ENCODE assay signal across 8 cellular contexts in genomic region chr15:91867581-91868026, GRCh38. TPM values are rescaled to one million over a fixed set of nuclear protein-coding genes. Genes with fewer than 3 reads are reported as not detected.
DNase-seq lines count a peak whose midpoint lies in the region; ATAC-seq, FAIRE-seq and TF ChIP-seq lines count a peak whose summit lies in the region.

No MANE protein-coding gene starts in this region.

- CTCF ChIA-PET in MCF 10A (lab: Yijun Ruan, JAX): interaction anchor here (0.6 to 4.1 kb wide), 28 partner anchors 13 to 847 kb away, joined by 3 to 24 read pairs (median 4); partner anchors contain the start of gene SLCO3A1

- intact Hi-C loops in MCF 10A (cut with micrococcal nuclease): loop anchor here (1.0 kb wide), 2 partner anchors 23 to 75 kb away; no protein-coding TSS in a partner anchor

- POLR2A ChIA-PET in MCF 10A (lab: Yijun Ruan, JAX): interaction anchor here (0.6 to 5.5 kb wide), 29 partner anchors 11 to 941 kb away, joined by 3 to 81 read pairs (median 4); partner anchors contain the start of gene SLCO3A1

- H3K36me3 Mint-ChIP-seq in MCF 10A (ENCODE audit: insufficient read depth, unreplicated experiment): peaks cover 8% of the 10 kb centered on the region

- no peak for TF ChIP-seq CTCF in MCF 10A (IDR thresholded peaks at IDR 0.05; ENCODE audit: unreplicated experiment)

- WGBS in thymus: 83% methylated on average over 8 of the region's 8 CpGs
- 56 to 77% (median 69%) methylated on average over 8 of the region's 8 CpGs for WGBS in small intestine, 3 donors

- H3K36me3 ChIP-seq in thymus (ENCODE audit: control insufficient read depth, insufficient read depth) (no peaks in the 10 kb centered on the region), small intestine (ENCODE audit: control insufficient read depth in 2 of 2, insufficient read depth in 2 of 2, low read length in 2 of 2) (no peaks in the 10 kb centered on the region)

- no peaks in the 10 kb centered on the region for H3K27me3 Mint-ChIP-seq in MCF 10A (ENCODE audit: insufficient read depth, unreplicated experiment)

- no TSS peak for BruUV-seq in MCF 10A (replicated peaks; lab: Mats Ljungman, UMichigan)

- no peaks in the 10 kb centered on the region for H3K9me3 Mint-ChIP-seq in MCF 10A (ENCODE audit: unreplicated experiment)

- DNase-seq in NCI-H2171 treated with DMSO at 0.1 percent for 48 hours (lab: John Stamatoyannopoulos, UW) (peak; percentile 10), NCI-H2171 (lab: John Stamatoyannopoulos, UW) (no peak), MCF 10A (ENCODE audit: unreplicated experiment) (peak; percentile 98), kidney tubule cell (ENCODE audit: low spot score) (peak; percentile 97), NCI-H510A (lab: John Stamatoyannopoulos, UW) (no peak), small intestine (no peak)

- H3K4me1 ChIP-seq in thymus (ENCODE audit: control insufficient read depth, insufficient read depth, low read length) (peaks cover 3% of the 10 kb centered on the region), small intestine (ENCODE audit: control insufficient read depth in 2 of 2, insufficient read depth in 1 of 2, low read depth in 1 of 2, low read length in 1 of 2) (peaks cover 0 to 11% of the 10 kb centered on the region in 2 donors)

- no peak for FAIRE-seq in small intestine (lab: Jason Lieb, UNC)

- H3K4me3 ChIP-seq in thymus (ENCODE audit: low read length) (no peak overlapping the region), small intestine (ENCODE audit: low read depth in 1 of 2, low read length in 2 of 2) (no peak overlapping the region)

- peaks cover 29% of the 10 kb centered on the region for H3K4me1 Mint-ChIP-seq in MCF 10A (ENCODE audit: insufficient read depth, unreplicated experiment)

- H3K27ac ChIP-seq in thymus (ENCODE audit: low read depth): peak overlapping the region; percentile 68
- peak overlapping the region in 1 of 2 donors; percentile 90 for H3K27ac ChIP-seq in small intestine (ENCODE audit: low read depth in 1 of 2, low read length in 1 of 2)

- H3K27me3 ChIP-seq in thymus (ENCODE audit: control insufficient read depth, insufficient read depth) (no peaks in the 10 kb centered on the region), small intestine (ENCODE audit: control insufficient read depth in 2 of 2, insufficient read depth in 2 of 2, low read length in 2 of 2) (no peaks in the 10 kb centered on the region)

- H3K27ac Mint-ChIP-seq in MCF 10A (ENCODE audit: low read depth, unreplicated experiment): peak overlapping the region; percentile 90

- peak overlapping the region; percentile 54 for H3K4me3 Mint-ChIP-seq in MCF 10A (ENCODE audit: unreplicated experiment)

- H3K9me3 ChIP-seq in thymus (ENCODE audit: control insufficient read depth) (no peaks in the 10 kb centered on the region), small intestine (ENCODE audit: control insufficient read depth, low read depth) (no peaks in the 10 kb centered on the region)

- ATAC-seq in GM18861 (IDR thresholded peaks at IDR 0.05; ENCODE audit: unreplicated experiment): no peak

RNA-seq across cellular contexts. Expression of gene SLCO3A1, which starts 14.1 kb away (rescaled TPM):
- 10.1 and 11.9 TPM in 2 replicates for total RNA-seq in MCF 10A (2022)
- polyA plus RNA-seq in thymus: 7.9 TPM
- polyA plus RNA-seq in small intestine: 1 to 10 TPM in 2 of 3 donors, under 1 TPM in 1; 0.89 to 4.4 (median 2.7) TPM

Comparison
In these comparisons a context has a peak if more than half of its experiments do, and no peak if none do; other contexts are left out.
1. DNase-seq: peak in NCI-H2171 treated with DMSO at 0.1 percent for 48 hours (single experiment), MCF 10A (single experiment) and kidney tubule cell (single experiment); none in NCI-H2171 (single experiment), NCI-H510A (single experiment) and small intestine (single experiment).